24 cellular contexts compared by ENCODE assay signal in genomic region chr2:57602738-57603137, GRCh38.
DNase-seq lines count a peak whose midpoint lies in the region; ATAC-seq and TF ChIP-seq lines count a peak whose summit lies in the region.
"Had no signal": no experiment of that assay in that cellular context is flagged by ENCODE, and none has a peak within 500 bp of the region (broad histone marks: within the 10 kb centered on the region; RNA-seq: fewer than 3 reads in every experiment).

No MANE protein-coding gene starts in this region.

- no peaks in the 10 kb centered on the region for H3K27me3 Mint-ChIP-seq in neural progenitor cell (ENCODE audit: insufficient read depth, low read depth)
- no peaks in the 10 kb centered on the region for H3K27me3 Mint-ChIP-seq in CD8-positive, alpha-beta T cell (ENCODE audit: low read depth)
- H3K27me3 Mint-ChIP-seq: dendritic cell treated with granulocyte-macrophage colony-stimulating factor and Interleukin-4, amounts not matched to agents 40 ng/mL and 50 ng/mL, for 4 days; natural killer cell treated with Interleukin-12 subunit alpha and Interleukin-12 subunit beta and Interleukin-15 and Interleukin-18, amount 100 ng/mL, for 72 hours had no signal

- no peaks in the 10 kb centered on the region for H3K4me1 Mint-ChIP-seq in neural progenitor cell
- H3K4me1 Mint-ChIP-seq in CD8-positive, alpha-beta T cell (ENCODE audit: low read depth), result no peaks in the 10 kb centered on the region

- no peak for ATAC-seq in CD8-positive, alpha-beta T cell
- ATAC-seq: lower lobe of right lung; natural killer cell treated with Interleukin-12 subunit alpha and Interleukin-12 subunit beta and Interleukin-15 and Interleukin-18, amount 100 ng/mL, for 72 hours; pancreas had no signal

- no peak overlapping the region for H3K27ac Mint-ChIP-seq in neural progenitor cell
- no peak overlapping the region for H3K27ac Mint-ChIP-seq in CD8-positive, alpha-beta T cell
- H3K27ac Mint-ChIP-seq: dendritic cell treated with granulocyte-macrophage colony-stimulating factor and Interleukin-4, amounts not matched to agents 40 ng/mL and 50 ng/mL, for 4 days; natural killer cell treated with Interleukin-12 subunit alpha and Interleukin-12 subunit beta and Interleukin-15 and Interleukin-18, amount 100 ng/mL, for 72 hours had no signal

- H3K79me2 ChIP-seq in neural progenitor cell (ENCODE audit: low read depth), result no peaks in the 10 kb centered on the region

- H3K4me1 ChIP-seq in neural progenitor cell, result no peaks in the 10 kb centered on the region
- no peaks in the 10 kb centered on the region for H3K4me1 ChIP-seq in CD8-positive, alpha-beta T cell (ENCODE audit: insufficient read depth, low read length)
- H3K4me1 ChIP-seq: esophagus squamous epithelium, lower lobe of right lung, pancreas, SJCRH30 had no signal

- H3K9me3 Mint-ChIP-seq in neural progenitor cell, result no peaks in the 10 kb centered on the region
- H3K9me3 Mint-ChIP-seq in CD8-positive, alpha-beta T cell, result peaks cover 5% of the 10 kb centered on the region
- H3K9me3 Mint-ChIP-seq: dendritic cell treated with granulocyte-macrophage colony-stimulating factor and Interleukin-4, amounts not matched to agents 40 ng/mL and 50 ng/mL, for 4 days had no signal

- no peaks in the 10 kb centered on the region for H3F3A ChIP-seq in neural progenitor cell (ENCODE audit: low read depth)

- POLR2A ChIA-PET in CD8-positive, alpha-beta T cell (lab: Charles Lee), result no interaction called here

- no peaks in the 10 kb centered on the region for H3K36me3 Mint-ChIP-seq in neural progenitor cell
- H3K36me3 Mint-ChIP-seq in CD8-positive, alpha-beta T cell, result no peaks in the 10 kb centered on the region

- no peak overlapping the region for H3K4me2 ChIP-seq in neural progenitor cell
- H3K4me2 ChIP-seq: BLaER1, smooth muscle cell had no signal

- intact Hi-C loops in CD8-positive, alpha-beta T cell (cut with DNase I, micrococcal nuclease), result no loop called here

- TF ChIP-seq CTCF in neural progenitor cell (IDR thresholded peaks at IDR 0.05), result no peak
- TF ChIP-seq CTCF in CD8-positive, alpha-beta T cell (IDR thresholded peaks at IDR 0.05), result no peak

- H3K4me3 ChIP-seq in neural progenitor cell, result no peak overlapping the region
- no peak overlapping the region for H3K4me3 ChIP-seq in CD8-positive, alpha-beta T cell (ENCODE audit: low read depth, low read length)
- H3K4me3 ChIP-seq: BLaER1, esophagus squamous epithelium, lower lobe of right lung, pancreas, SJCRH30, smooth muscle cell had no signal

- H3K9me3 ChIP-seq in neural progenitor cell (ENCODE audit: low read depth), result no peaks in the 10 kb centered on the region
- H3K9me3 ChIP-seq in CD8-positive, alpha-beta T cell (ENCODE audit: low read length), result no peaks in the 10 kb centered on the region
- H3K9me3 ChIP-seq: lower lobe of right lung, pancreas, SJCRH30 had no signal

- no peak overlapping the region for H3K27ac ChIP-seq in neural progenitor cell
- H3K27ac ChIP-seq in CD8-positive, alpha-beta T cell (ENCODE audit: low read depth, low read length), result no peak overlapping the region
- H3K27ac ChIP-seq: BLaER1, esophagus squamous epithelium, lower lobe of right lung, pancreas, SJCRH30 had no signal

- H3K27me3 ChIP-seq in neural progenitor cell, result no peaks in the 10 kb centered on the region
- no peaks in the 10 kb centered on the region for H3K27me3 ChIP-seq in CD8-positive, alpha-beta T cell (ENCODE audit: insufficient read depth, low read length)
- H3K27me3 ChIP-seq: BLaER1, esophagus squamous epithelium, pancreas, SJCRH30 had no signal

- no peaks in the 10 kb centered on the region for H3K36me3 ChIP-seq in neural progenitor cell
- H3K36me3 ChIP-seq in CD8-positive, alpha-beta T cell (ENCODE audit: insufficient read depth, low read length), result no peaks in the 10 kb centered on the region
- H3K36me3 ChIP-seq: BLaER1, esophagus squamous epithelium, lower lobe of right lung, pancreas, SJCRH30 had no signal

- H3K9ac ChIP-seq in neural progenitor cell, result no peak overlapping the region
- H3K9ac ChIP-seq: BLaER1 had no signal

- H2AFZ ChIP-seq in neural progenitor cell (replicated peaks), result peak overlapping the region; percentile 81

- DNase-seq in DMS153 treated with DMSO at 0.1 percent for 48 hours (lab: John Stamatoyannopoulos, UW; ENCODE audit: unreplicated experiment), result peak; percentile 72
- peak; percentile 68 for DNase-seq in MV-4-11 (lab: John Stamatoyannopoulos, UW)
- peak; percentile 30 for DNase-seq in SKM-1 (lab: John Stamatoyannopoulos, UW; ENCODE audit: unreplicated experiment)
- DNase-seq in neural progenitor cell (ENCODE audit: low spot score), result no peak
- DNase-seq in CD8-positive, alpha-beta T cell, result no peak
- no peak for DNase-seq in nucleus accumbens (lab: John Stamatoyannopoulos, UW)
- no peak for DNase-seq in NCI-H2107 treated with DMSO at 0.1 percent for 48 hours (lab: John Stamatoyannopoulos, UW; ENCODE audit: unreplicated experiment)
- DNase-seq: activated gamma-delta T cell; activated T-cell treated with anti-CD3 and anti-CD28 coated beads for 4 hours; Calu3; esophagus squamous epithelium; kidney glomerular epithelial cell; lower lobe of right lung; NCI-H1417 treated with DMSO at 0.1 percent for 48 hours; NCI-H524; pancreas; retina; SJCRH30; stimulated activated CD4-positive, alpha-beta T cell treated with anti-CD3 and anti-CD28 coated beads, Interleukin-2, amount 100 ng/mL, for 24 hours; trophoblast cell had no signal

- CTCF ChIA-PET in CD8-positive, alpha-beta T cell (lab: Charles Lee), result no interaction called here

- no peak overlapping the region for H3K4me3 Mint-ChIP-seq in neural progenitor cell
- no peak overlapping the region for H3K4me3 Mint-ChIP-seq in CD8-positive, alpha-beta T cell
- H3K4me3 Mint-ChIP-seq: dendritic cell treated with granulocyte-macrophage colony-stimulating factor and Interleukin-4, amounts not matched to agents 40 ng/mL and 50 ng/mL, for 4 days; natural killer cell treated with Interleukin-12 subunit alpha and Interleukin-12 subunit beta and Interleukin-15 and Interleukin-18, amount 100 ng/mL, for 72 hours had no signal

- H4K20me1 ChIP-seq in neural progenitor cell (ENCODE audit: low read depth), result no peaks in the 10 kb centered on the region
- H4K20me1 ChIP-seq: BLaER1 had no signal

Comparison
In these comparisons a context has a peak if more than half of its experiments do, and no peak if none do; other contexts are left out.
1. DNase-seq: peak in DMS153 treated with DMSO at 0.1 percent for 48 hours (single experiment), MV-4-11 (single experiment) and SKM-1 (single experiment); none in neural progenitor cell (single experiment), CD8-positive, alpha-beta T cell (0 of 7), nucleus accumbens (0 of 56) and NCI-H2107 treated with DMSO at 0.1 percent for 48 hours (single experiment).